ENCODE assay signal across 8 cellular contexts in genomic region chr10:118459642-118460193, GRCh38.
A peak's percentile ranks its signal among the peaks of the same experiment; 100 is the strongest.
DNase-seq lines count a peak whose midpoint lies in the region; ATAC-seq and TF ChIP-seq lines count a peak whose summit lies in the region.

No MANE protein-coding gene starts in this region.

- no peak for TF ChIP-seq EP300 in suprapubic skin (IDR thresholded peaks at IDR 0.05)

- H3K4me1 Mint-ChIP-seq in natural killer cell, result peaks cover 0 to 5% of the 10 kb centered on the region in 2 donors

- H3K4me3 Mint-ChIP-seq in natural killer cell, result no peak overlapping the region

- no peaks in the 10 kb centered on the region for H3K36me3 ChIP-seq in esophagus squamous epithelium
- H3K36me3 ChIP-seq in suprapubic skin, result no peaks in the 10 kb centered on the region

- no peaks in the 10 kb centered on the region for H3K36me3 Mint-ChIP-seq in natural killer cell

- H3K27ac Mint-ChIP-seq in natural killer cell, result no peak overlapping the region

- peaks cover 20 to 62% of the 10 kb centered on the region in 2 donors for H3K27me3 Mint-ChIP-seq in natural killer cell (ENCODE audit: low read depth in 2 of 2)

- H3K27me3 ChIP-seq in esophagus squamous epithelium (peaks cover 0 to 27% (median 0%) of the 10 kb centered on the region in 4 donors), suprapubic skin (peaks cover 14% of the 10 kb centered on the region)

- TF ChIP-seq CTCF in esophagus squamous epithelium (IDR thresholded peaks at IDR 0.05), result peak; percentile 50 to 68 (median 61)
- TF ChIP-seq CTCF in natural killer cell (IDR thresholded peaks at IDR 0.05), result peak; percentile 75
- TF ChIP-seq CTCF in suprapubic skin (IDR thresholded peaks at IDR 0.05), result peak; percentile 9 to 72

- intact Hi-C loops in esophagus squamous epithelium (cut with DNase I), result no loop called here
- intact Hi-C loops in natural killer cell (cut with micrococcal nuclease), result loop anchor here (1.0 kb wide), 1 partner anchor 963 kb away; no protein-coding TSS in a partner anchor

- WGBS in esophagus squamous epithelium, 2 donors, result 2 to 3% methylated on average over 8 to 10 of the region's 10 CpGs
- 3% methylated on average over 10 of the region's 10 CpGs for WGBS in suprapubic skin

- ATAC-seq in GM19455 (IDR thresholded peaks at IDR 0.05; ENCODE audit: unreplicated experiment), result peak; percentile 83
- peak; percentile 62 to 74 (median 67) for ATAC-seq in natural killer cell

- no peak for TF ChIP-seq POLR2A in esophagus squamous epithelium (IDR thresholded peaks at IDR 0.05)
- no peak for TF ChIP-seq POLR2A in suprapubic skin (IDR thresholded peaks at IDR 0.05)

- DNase-seq in COLO829 (ENCODE audit: low spot score) (peak; percentile 49), HT1080 (ENCODE audit: low read depth) (peak; percentile 56), OCI-M1 (lab: John Stamatoyannopoulos, UW) (peak; percentile 91), esophagus squamous epithelium (lab: John Stamatoyannopoulos, UW) (no peak), natural killer cell (peak; percentile 21), suprapubic skin (ENCODE audit: low spot score in 2 of 2) (peak in 1 of 2 donors; percentile 61)
- peak; percentile 45 for DNase-seq in activated T-cell treated with anti-CD3 and anti-CD28 coated beads, Interleukin-2, amount 50 U/mL, for 1 hour

- H3K9me3 ChIP-seq in esophagus squamous epithelium, result no peaks in the 10 kb centered on the region
- no peaks in the 10 kb centered on the region for H3K9me3 ChIP-seq in suprapubic skin

- H3K4me3 ChIP-seq in esophagus squamous epithelium, result peak overlapping the region in 1 of 4 donors; percentile 31
- no peak overlapping the region for H3K4me3 ChIP-seq in suprapubic skin

- H3K9me3 Mint-ChIP-seq in natural killer cell, result no peaks in the 10 kb centered on the region

- H3K27ac ChIP-seq in esophagus squamous epithelium (no peak overlapping the region), suprapubic skin (no peak overlapping the region)

- H3K4me1 ChIP-seq in esophagus squamous epithelium (peaks cover 0 to 6% (median 0%) of the 10 kb centered on the region in 3 donors), suprapubic skin (peaks cover 7% of the 10 kb centered on the region)
